Comparison of ENCODE assay signal across 8 cellular contexts in the genomic region with DNA sequence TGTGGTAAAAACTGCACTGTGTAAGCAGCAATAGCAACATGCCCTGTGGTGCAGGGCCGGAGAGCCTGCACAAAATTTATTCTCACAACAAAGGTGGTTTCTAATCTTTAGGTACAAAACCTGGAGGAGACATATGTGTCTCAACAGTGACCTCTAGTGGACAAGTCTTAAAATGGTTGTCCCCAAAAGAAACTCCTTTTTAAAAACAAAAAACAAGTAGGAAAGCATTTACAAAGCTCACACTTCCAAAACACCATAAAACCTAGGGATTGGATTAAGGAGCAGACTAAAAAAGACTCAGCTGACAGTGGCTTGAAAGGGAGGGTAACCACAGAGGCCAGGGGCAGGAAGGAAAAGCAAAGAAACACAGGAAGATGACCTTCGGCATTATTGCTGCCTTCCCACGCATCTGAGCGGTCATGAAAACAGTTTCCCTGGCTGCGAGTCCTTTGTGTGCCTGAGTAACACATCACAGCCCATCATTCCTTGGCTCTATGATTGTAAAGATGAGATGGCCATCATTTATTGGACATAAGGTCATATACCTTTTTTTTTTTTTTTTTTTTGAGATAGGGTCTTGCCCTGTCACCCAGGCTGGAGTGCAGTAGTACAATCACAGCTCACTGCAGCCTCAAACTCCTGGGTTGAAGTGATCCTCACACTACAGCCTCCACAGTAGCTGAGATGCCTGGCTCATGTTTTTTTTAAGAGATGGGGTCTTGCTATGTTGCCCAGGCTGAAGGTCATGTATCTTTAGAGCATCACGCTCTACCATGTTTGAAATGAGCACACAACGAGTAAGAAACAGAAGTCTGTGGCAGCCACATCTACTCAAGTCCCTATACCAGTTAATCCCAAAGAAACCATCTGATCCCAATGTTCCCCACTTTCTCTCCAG. TPM values are rescaled to one million over a fixed set of nuclear protein-coding genes. Genes with fewer than 3 reads are reported as not detected.
DNase-seq lines count a peak whose midpoint lies in the region; ATAC-seq, FAIRE-seq and TF ChIP-seq lines count a peak whose summit lies in the region.

No MANE protein-coding gene starts in this region.

- no peaks in the 10 kb centered on the region for H3K79me2 ChIP-seq in K562 (ENCODE audit: control insufficient read depth, insufficient read depth, low read length)

- H3K4me1 ChIP-seq in A549 (no peaks in the 10 kb centered on the region), K562 (replicated peaks in 1 of 2; ENCODE audit: control insufficient read depth in 2 of 2, insufficient read depth in 2 of 2, low read length in 2 of 2) (no peaks in the 10 kb centered on the region), subcutaneous abdominal adipose tissue (ENCODE audit: control insufficient read depth in 5 of 5, insufficient read depth in 5 of 5, low read length in 5 of 5) (peaks cover 0 to 38% (median 3%) of the 10 kb centered on the region in 5 donors)

- FAIRE-seq in A549 (lab: Jason Lieb, UNC), result no peak
- FAIRE-seq in G401.6 (lab: Jason Lieb, UNC), result peak; percentile 95
- FAIRE-seq in K562 (lab: Jason Lieb, UNC), result peak; percentile 89

- no peak overlapping the region for H3K4me3 ChIP-seq in A549
- H3K4me3 ChIP-seq in K562, result no peak overlapping the region
- peak overlapping the region in 1 of 5 donors; percentile 19 for H3K4me3 ChIP-seq in subcutaneous abdominal adipose tissue (ENCODE audit: low read depth in 1 of 5, low read length in 5 of 5)

- TF ChIP-seq POLR2A in A549 (IDR thresholded peaks at IDR 0.05; ENCODE audit: low read length), result no peak
- TF ChIP-seq POLR2A in K562 (conservative IDR thresholded peaks at IDR 0.05), result no peak

- peak; percentile 72 to 79 for TF ChIP-seq RAD21 in A549 (conservative IDR thresholded peaks at IDR 0.05 in 1 of 2, IDR thresholded peaks at IDR 0.05 in 1 of 2)
- peak; percentile 77 to 82 for TF ChIP-seq RAD21 in K562 (CRISPR knock-in tag; conservative IDR thresholded peaks at IDR 0.05 in 1 of 2, IDR thresholded peaks at IDR 0.05 in 1 of 2)

- H4K20me1 ChIP-seq in K562 (replicated peaks; ENCODE audit: control insufficient read depth, insufficient read depth, low read length), result no peaks in the 10 kb centered on the region

- H3K27ac ChIP-seq in A549 (no peak overlapping the region), K562 (ENCODE audit: extremely low read depth, low read depth, low read length) (no peak overlapping the region), subcutaneous abdominal adipose tissue (ENCODE audit: low read depth, low read length) (peak overlapping the region; percentile 31)

- H3K9me3 ChIP-seq in A549, result no peaks in the 10 kb centered on the region
- no peaks in the 10 kb centered on the region for H3K9me3 ChIP-seq in K562 (replicated peaks; ENCODE audit: control insufficient read depth, insufficient read depth, low read depth, low read length)
- H3K9me3 ChIP-seq in subcutaneous abdominal adipose tissue (ENCODE audit: control insufficient read depth in 5 of 5, low read length in 5 of 5), result no peaks in the 10 kb centered on the region

- peak; percentile 78 for TF ChIP-seq CTCF in A549 (IDR thresholded peaks at IDR 0.05)
- peak; percentile 50 to 80 (median 61); a peak in 5 of 6 replicates for TF ChIP-seq CTCF in K562 (IDR thresholded peaks at IDR 0.05 in 2 of 3, conservative IDR thresholded peaks at IDR 0.05 in 1 of 3; ENCODE audit: insufficient read depth in 2 of 3, low read depth in 1 of 3, low read length in 3 of 3)

- no peaks in the 10 kb centered on the region for H3K9me1 ChIP-seq in K562 (ENCODE audit: control insufficient read depth, insufficient read depth, low read length)

- POLR2A ChIA-PET in A549 (lab: Yijun Ruan, JAX), result no interaction called here
- POLR2A ChIA-PET in K562 (lab: Yijun Ruan, JAX), result no interaction called here

- no peak for TF ChIP-seq EP300 in A549 (IDR thresholded peaks at IDR 0.05)
- no peak for TF ChIP-seq EP300 in K562 (IDR thresholded peaks at IDR 0.05; ENCODE audit: low read length)

- in situ Hi-C loops in K562 (cut with MboI), result loop anchor here (25.0 kb wide), 1 partner anchor 1340 kb away; no protein-coding TSS in a partner anchor

- peak in 1 of 2 experiments; percentile 38; a peak in 1 of 6 replicates for ATAC-seq in A549
- peak; percentile 72 for ATAC-seq in HG03354 (IDR thresholded peaks at IDR 0.05; ENCODE audit: poor library complexity, severe bottlenecking, unreplicated experiment)
- peak; percentile 57; the same call in 2 of the 3 replicates for ATAC-seq in K562

- H2AFZ ChIP-seq in K562 (ENCODE audit: low read depth, low read length), result no peak overlapping the region

- DNase-seq in A549 (ENCODE audit: low read depth in 1 of 2, low spot score in 1 of 2) (peak; percentile 52 to 53), NCI-H69 (lab: John Stamatoyannopoulos, UW) (peak; percentile 70), K562 (ENCODE audit: extremely low read depth in 1 of 4, low spot score in 3 of 4) (peak; percentile 64 to 70 (median 66)), inferior parietal cortex (ENCODE audit: extremely low spot score) (peak; percentile 77)
- no peak for DNase-seq in activated CD4-positive, alpha-beta T cell treated with anti-CD3 and anti-CD28 coated beads for 1 hour

- no peaks in the 10 kb centered on the region for H3K27me3 ChIP-seq in K562 (ENCODE audit: control insufficient read depth in 2 of 2, insufficient read depth in 2 of 2, low read length in 2 of 2)
- no peaks in the 10 kb centered on the region for H3K27me3 ChIP-seq in subcutaneous abdominal adipose tissue (ENCODE audit: control insufficient read depth in 5 of 5, insufficient read depth in 4 of 5, low read length in 5 of 5)

- CTCF ChIA-PET in A549 (lab: Yijun Ruan, JAX) (interaction anchor here (0.6 to 2.0 kb wide), 17 partner anchors 9 to 896 kb away, joined by 3 to 11 read pairs (median 4); no protein-coding TSS in a partner anchor), K562 (lab: Yijun Ruan, JAX; ENCODE audit: low intra/inter-chr PET ratio) (interaction anchor here (2.0 kb wide), 1 partner anchor 898 kb away, joined by 8 read pairs; no protein-coding TSS in a partner anchor)

- 61% methylated on average over 7 of the region's 7 CpGs for WGBS in A549 (ENCODE audit: missing lambda C conversion rate)
- WGBS in K562 (ENCODE audit: insufficient coverage, low coverage, missing lambda C conversion rate), result 55% methylated on average over 7 of the region's 7 CpGs

- H3K36me3 ChIP-seq in K562 (ENCODE audit: control insufficient read depth, insufficient read depth, low read length) (no peaks in the 10 kb centered on the region), subcutaneous abdominal adipose tissue (ENCODE audit: control insufficient read depth in 5 of 5, insufficient read depth in 5 of 5, low read length in 5 of 5) (peaks cover 0 to 14% (median 4%) of the 10 kb centered on the region in 5 donors)

- H3K9ac ChIP-seq in K562 (ENCODE audit: insufficient read depth in 1 of 2, low read depth in 2 of 2, low read length in 2 of 2), result no peak overlapping the region
- H3K9ac ChIP-seq in subcutaneous abdominal adipose tissue (ENCODE audit: low read length in 5 of 5), result peak overlapping the region in 1 of 5 donors; percentile 6

- intact Hi-C loops in K562 (cut with micrococcal nuclease), result loop anchor here (1.0 to 10.0 kb wide), 4 partner anchors 230 to 875 kb away; no protein-coding TSS in a partner anchor

- H3K4me2 ChIP-seq in A549 (no peak overlapping the region), K562 (ENCODE audit: insufficient read depth, low read length) (no peak overlapping the region)

- BruUV-seq in K562 (replicated peaks; lab: Mats Ljungman, UMichigan), result no TSS peak

TF ChIP-seq in A549, 52 proteins besides CTCF, POLR2A, EP300 and RAD21:
- peak; percentile 65; the same call in 2 of the 3 replicates for TF ChIP-seq SMC3 (IDR thresholded peaks at IDR 0.05)
- TF ChIP-seq ZNF302 (CRISPR knock-in tag; IDR thresholded peaks at IDR 0.05), result no peak
- no peak for TF ChIP-seq KDM1A (IDR thresholded peaks at IDR 0.05; ENCODE audit: low read depth)

TF ChIP-seq in K562, 482 proteins besides CTCF, POLR2A, EP300 and RAD21 (continues in another document):
- no peak for TF ChIP-seq SIN3B (IDR thresholded peaks at IDR 0.05; ENCODE audit: low read depth)
- TF ChIP-seq, protein P1, sequence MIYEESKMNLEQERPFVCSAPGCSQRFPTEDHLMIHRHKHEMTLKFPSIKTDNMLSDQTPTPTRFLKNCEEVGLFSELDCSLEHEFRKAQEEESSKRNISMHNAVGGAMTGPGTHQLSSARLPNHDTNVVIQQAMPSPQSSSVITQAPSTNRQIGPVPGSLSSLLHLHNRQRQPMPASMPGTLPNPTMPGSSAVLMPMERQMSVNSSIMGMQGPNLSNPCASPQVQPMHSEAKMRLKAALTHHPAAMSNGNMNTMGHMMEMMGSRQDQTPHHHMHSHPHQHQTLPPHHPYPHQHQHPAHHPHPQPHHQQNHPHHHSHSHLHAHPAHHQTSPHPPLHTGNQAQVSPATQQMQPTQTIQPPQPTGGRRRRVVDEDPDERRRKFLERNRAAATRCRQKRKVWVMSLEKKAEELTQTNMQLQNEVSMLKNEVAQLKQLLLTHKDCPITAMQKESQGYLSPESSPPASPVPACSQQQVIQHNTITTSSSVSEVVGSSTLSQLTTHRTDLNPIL (CRISPR knock-in tag; IDR thresholded peaks at IDR 0.05), result no peak

RNA-seq across cellular contexts. Expression of gene RSU1, which starts 39.5 kb away (rescaled TPM):
- polyA plus RNA-seq in A549 (2011; rRNA removed) (114 and 127 TPM in 2 replicates), A549 (2017; fragmentation: RNase III; extraction: RNeasy Plus Mini Kit Qiagen cat#74134 plus additional on column Dnase treatment) (99.3 to 110 TPM (median 107 TPM) in 3 replicates), K562 (2011; rRNA removed) (43.6 and 45.2 TPM in 2 replicates), K562 (2014; fragmentation: Illumina TruSeq; extraction: Trizol) (44.8 and 61.1 TPM in 2 replicates), K562 (2014; fragmentation: Nextera tagmentation; extraction: Ambion mirVana) (10 to 100 TPM; 60.0 to 67.3 TPM), K562 (2014; rRNA removed) (28.8 and 37.2 TPM in 2 replicates)
- 64.8 and 82.4 TPM in 2 replicates for polyA plus RNA-seq in A549 (2012; cell fraction: cytosol; rRNA removed)
- polyA plus RNA-seq in A549 (2012; cell fraction: nucleus; rRNA removed), result 32.4 and 56.7 TPM in 2 replicates
- polyA minus RNA-seq in A549 (2011; rRNA and poly(A)+ RNA removed), result 57.5 and 69.6 TPM in 2 replicates
- total RNA-seq in K562 (2011; cell fraction: chromatin; rRNA removed; ENCODE audit: low replicate concordance), result 20.2 and 20.9 TPM in 2 replicates
- total RNA-seq in K562 (2011; cell fraction: nucleolus; rRNA removed), result 6.5 and 12.8 TPM in 2 replicates
- 11.2 and 12.5 TPM in 2 replicates for total RNA-seq in K562 (2011; cell fraction: nucleoplasm; rRNA removed)
- total RNA-seq in K562 (2014; rRNA removed) (18.8 and 26.1 TPM in 2 replicates), K562 (2014; rRNA removed; fragmentation: Illumina TruSeq; extraction: Trizol) (28.7 and 28.9 TPM in 2 replicates), K562 (2015; rRNA removed; fragmentation: Illumina TruSeq; extraction: Trizol) (29.9 and 31.5 TPM in 2 replicates), K562 (2021) (27.7 and 29.1 TPM in 2 replicates)
- 33.6 and 39.3 TPM in 2 replicates for polyA plus RNA-seq in K562 (2011; cell fraction: cytosol; rRNA removed)
- polyA plus RNA-seq in K562 (2011; cell fraction: nucleus; rRNA removed), result 13.3 and 17.7 TPM in 2 replicates
- polyA plus RNA-seq in K562 (2012), result 25.3 and 34.6 TPM in 2 replicates
- 34.7 and 35.3 TPM in 2 replicates for polyA minus RNA-seq in K562 (2011; rRNA and poly(A)+ RNA removed)
- 13.1 and 19.8 TPM in 2 replicates for polyA minus RNA-seq in K562 (2011; cell fraction: cytosol; rRNA and poly(A)+ RNA removed)
- polyA minus RNA-seq in K562 (2011; cell fraction: nucleus; rRNA and poly(A)+ RNA removed), result 4.3 and 9.9 TPM in 2 replicates

Comparison
In these comparisons a context has a peak if more than half of its experiments do, and no peak if none do; other contexts are left out.
1. Of the 35 proteins assayed by ChIP-seq in both K562 and A549: peak only in K562: none; only in A549: none; in both: CTCF, RAD21 and SMC3; in neither: 32.